ENCODE assay signal across 1 cellular context in the genomic region with DNA sequence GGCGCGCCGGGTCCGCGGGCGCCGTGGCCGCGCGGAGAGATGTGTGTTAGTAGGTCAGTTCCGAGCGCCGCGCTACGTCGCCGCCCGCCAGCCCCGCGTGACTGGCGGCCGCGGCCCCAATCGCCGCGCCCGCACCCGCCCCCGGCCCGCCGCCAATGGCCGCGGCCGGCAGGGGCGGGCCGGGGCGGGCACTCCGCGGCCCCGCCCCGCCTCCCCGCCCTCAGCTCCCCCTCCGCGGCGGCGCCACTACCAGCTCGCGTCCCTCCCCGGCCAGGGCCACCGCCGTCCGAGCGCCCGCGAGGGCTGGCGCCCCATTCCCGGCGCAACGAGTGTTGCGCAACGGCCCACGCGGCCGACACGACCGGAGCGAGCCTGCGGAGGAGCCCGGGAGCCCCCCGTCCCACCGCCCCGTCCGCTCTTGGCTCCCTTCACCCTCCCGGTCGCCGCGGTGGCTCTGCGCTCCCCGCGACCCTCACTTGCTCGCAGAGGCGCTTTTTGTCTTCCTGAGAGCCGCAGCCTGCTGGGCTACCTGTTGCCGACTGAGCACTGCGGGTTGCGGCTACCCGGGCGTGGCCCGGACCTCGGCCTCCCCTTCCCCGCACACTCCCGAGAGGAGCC.
A peak's percentile ranks its signal among the peaks of the same experiment; 100 is the strongest.
TF ChIP-seq lines count a peak whose summit lies in the region.

A gene with protein sequence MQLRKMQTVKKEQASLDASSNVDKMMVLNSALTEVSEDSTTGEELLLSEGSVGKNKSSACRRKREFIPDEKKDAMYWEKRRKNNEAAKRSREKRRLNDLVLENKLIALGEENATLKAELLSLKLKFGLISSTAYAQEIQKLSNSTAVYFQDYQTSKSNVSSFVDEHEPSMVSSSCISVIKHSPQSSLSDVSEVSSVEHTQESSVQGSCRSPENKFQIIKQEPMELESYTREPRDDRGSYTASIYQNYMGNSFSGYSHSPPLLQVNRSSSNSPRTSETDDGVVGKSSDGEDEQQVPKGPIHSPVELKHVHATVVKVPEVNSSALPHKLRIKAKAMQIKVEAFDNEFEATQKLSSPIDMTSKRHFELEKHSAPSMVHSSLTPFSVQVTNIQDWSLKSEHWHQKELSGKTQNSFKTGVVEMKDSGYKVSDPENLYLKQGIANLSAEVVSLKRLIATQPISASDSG (minus strand): TSS at position 48 of the 618 bp plus-strand sequence. CDS start 13,098 bp downstream, outside the sequence.

TF ChIP-seq in Ishikawa, 13 proteins besides CTCF, POLR2A, EP300 and RAD21 (continued from another document):
- TF ChIP-seq, protein P1, sequence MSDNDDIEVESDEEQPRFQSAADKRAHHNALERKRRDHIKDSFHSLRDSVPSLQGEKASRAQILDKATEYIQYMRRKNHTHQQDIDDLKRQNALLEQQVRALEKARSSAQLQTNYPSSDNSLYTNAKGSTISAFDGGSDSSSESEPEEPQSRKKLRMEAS (IDR thresholded peaks at IDR 0.05): no peak
- TF ChIP-seq TAF1 (IDR thresholded peaks at IDR 0.05; ENCODE audit: low read depth) (peak; percentile 59; the same call in 1 of the 2 replicates), TEAD4 (IDR thresholded peaks at IDR 0.05) (no peak), TCF12 (IDR thresholded peaks at IDR 0.05; ENCODE audit: low read depth) (no peak), ZBTB7A (IDR thresholded peaks at IDR 0.05; ENCODE audit: low read depth) (no peak), NFIC (IDR thresholded peaks at IDR 0.05) (no peak), CREB1 (IDR thresholded peaks at IDR 0.05; ENCODE audit: low read depth) (no peak), FOXM1 (IDR thresholded peaks at IDR 0.05; ENCODE audit: borderline replicate concordance, low read depth) (no peak), YY1 (IDR thresholded peaks at IDR 0.05; ENCODE audit: low read depth) (no peak)
